ENCODE assay signal across 18 cellular contexts in the genomic region with DNA sequence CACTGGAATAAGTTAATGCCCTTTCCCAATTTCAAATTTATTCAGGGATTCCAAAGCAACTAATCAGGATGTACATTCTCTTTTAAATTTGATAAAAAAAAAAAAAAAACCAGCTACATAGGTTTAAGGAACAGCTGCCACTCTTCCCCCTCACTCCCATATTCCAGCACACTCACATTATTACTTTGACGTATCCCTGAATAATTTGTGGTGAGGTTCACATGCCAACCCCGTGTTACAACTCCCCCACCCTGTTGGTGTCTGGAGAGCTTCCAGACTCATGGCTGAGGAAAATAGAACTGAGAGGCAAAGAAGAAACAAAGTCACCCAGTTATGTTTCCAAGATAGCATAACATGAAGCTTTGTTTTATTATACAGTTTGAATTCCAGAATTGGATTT.
DNase-seq lines count a peak whose midpoint lies in the region; ATAC-seq and TF ChIP-seq lines count a peak whose summit lies in the region.
"Had no signal": no experiment of that assay in that cellular context is flagged by ENCODE, and none has a peak within 500 bp of the region (broad histone marks: within the 10 kb centered on the region; RNA-seq: fewer than 3 reads in every experiment).

No MANE protein-coding gene starts in this region.

- peak; percentile 74 for DNase-seq in ELR (ENCODE audit: low read depth)
- DNase-seq in fibroblast of peridontal ligament (ENCODE audit: extremely low read depth), result peak; percentile 88
- peak; percentile 85 for DNase-seq in skeletal muscle cell (ENCODE audit: low read depth)
- DNase-seq in activated effector memory CD4-positive, alpha-beta T cell treated with Interleukin-2 at 50 U/mL for 16 hours, result no peak
- no peak for DNase-seq in NCI-H2227 (lab: John Stamatoyannopoulos, UW; ENCODE audit: unreplicated experiment)
- DNase-seq in NCI-H1048 (lab: John Stamatoyannopoulos, UW), result no peak
- no peak for DNase-seq in NCI-H2196 treated with DMSO at 0.1 percent for 48 hours (lab: John Stamatoyannopoulos, UW; ENCODE audit: unreplicated experiment)
- DNase-seq: activated CD4-positive, alpha-beta T cell treated with anti-CD3 and anti-CD28 coated beads, Interleukin-2, amount 10 ng/mL, durations not matched to agents 24 days and 14 days; activated T-cell treated with anti-CD3 and anti-CD28 coated beads, Interleukin-2, amount 50 U/mL, for 48 hours; dorsolateral prefrontal cortex; islet precursor cell; NCI-H1694 treated with DMSO at 0.1 percent for 48 hours; NCI-H69; stimulated activated CD4-positive, alpha-beta T cell treated with anti-CD3 and anti-CD28 coated beads, Interleukin-2, amount 100 ng/mL, for 24 hours; T-helper 9 cell had no signal

- no peak overlapping the region for H3K4me3 ChIP-seq in skeletal muscle cell (ENCODE audit: low read depth, low read length)
- H3K4me3 ChIP-seq: adrenal gland, dorsolateral prefrontal cortex, tibial nerve had no signal

- peak; percentile 67 for ATAC-seq in SK-N-SH treated with all-trans-retinoic acid at 6 μM for 48 hours

TF ChIP-seq in SK-N-SH treated with all-trans-retinoic acid at 6 μM for 48 hours, 23 proteins besides CTCF, POLR2A, EP300 and RAD21:
- TF ChIP-seq, protein P1, sequence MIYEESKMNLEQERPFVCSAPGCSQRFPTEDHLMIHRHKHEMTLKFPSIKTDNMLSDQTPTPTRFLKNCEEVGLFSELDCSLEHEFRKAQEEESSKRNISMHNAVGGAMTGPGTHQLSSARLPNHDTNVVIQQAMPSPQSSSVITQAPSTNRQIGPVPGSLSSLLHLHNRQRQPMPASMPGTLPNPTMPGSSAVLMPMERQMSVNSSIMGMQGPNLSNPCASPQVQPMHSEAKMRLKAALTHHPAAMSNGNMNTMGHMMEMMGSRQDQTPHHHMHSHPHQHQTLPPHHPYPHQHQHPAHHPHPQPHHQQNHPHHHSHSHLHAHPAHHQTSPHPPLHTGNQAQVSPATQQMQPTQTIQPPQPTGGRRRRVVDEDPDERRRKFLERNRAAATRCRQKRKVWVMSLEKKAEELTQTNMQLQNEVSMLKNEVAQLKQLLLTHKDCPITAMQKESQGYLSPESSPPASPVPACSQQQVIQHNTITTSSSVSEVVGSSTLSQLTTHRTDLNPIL (CRISPR knock-in tag; IDR thresholded peaks at IDR 0.05; ENCODE audit: low read depth), result no peak
- TF ChIP-seq CSDC2 (CRISPR knock-in tag; IDR thresholded peaks at IDR 0.05) (no peak), ZNF70 (CRISPR knock-in tag; IDR thresholded peaks at IDR 0.05) (no peak), ZNF565 (CRISPR knock-in tag; conservative IDR thresholded peaks at IDR 0.05; ENCODE audit: low read depth) (no peak), OSR1 (CRISPR knock-in tag; IDR thresholded peaks at IDR 0.05) (no peak), GLIS3 (CRISPR knock-in tag; IDR thresholded peaks at IDR 0.05) (no peak), ISL1 (CRISPR knock-in tag; IDR thresholded peaks at IDR 0.05) (no peak), ZNF8 (CRISPR knock-in tag; IDR thresholded peaks at IDR 0.05) (no peak), SNAI2 (CRISPR knock-in tag; IDR thresholded peaks at IDR 0.05) (no peak), PPARA (CRISPR knock-in tag; IDR thresholded peaks at IDR 0.05; ENCODE audit: borderline replicate concordance) (no peak), TCF4 (CRISPR knock-in tag; IDR thresholded peaks at IDR 0.05; ENCODE audit: borderline replicate concordance) (no peak), POU6F1 (CRISPR knock-in tag; IDR thresholded peaks at IDR 0.05; ENCODE audit: borderline replicate concordance, low read depth) (no peak), ZC3H10 (CRISPR knock-in tag; IDR thresholded peaks at IDR 0.05) (no peak), RARB (CRISPR knock-in tag; IDR thresholded peaks at IDR 0.05) (no peak), ZFP3 (CRISPR knock-in tag; IDR thresholded peaks at IDR 0.05) (no peak)
- TF ChIP-seq, protein P2, sequence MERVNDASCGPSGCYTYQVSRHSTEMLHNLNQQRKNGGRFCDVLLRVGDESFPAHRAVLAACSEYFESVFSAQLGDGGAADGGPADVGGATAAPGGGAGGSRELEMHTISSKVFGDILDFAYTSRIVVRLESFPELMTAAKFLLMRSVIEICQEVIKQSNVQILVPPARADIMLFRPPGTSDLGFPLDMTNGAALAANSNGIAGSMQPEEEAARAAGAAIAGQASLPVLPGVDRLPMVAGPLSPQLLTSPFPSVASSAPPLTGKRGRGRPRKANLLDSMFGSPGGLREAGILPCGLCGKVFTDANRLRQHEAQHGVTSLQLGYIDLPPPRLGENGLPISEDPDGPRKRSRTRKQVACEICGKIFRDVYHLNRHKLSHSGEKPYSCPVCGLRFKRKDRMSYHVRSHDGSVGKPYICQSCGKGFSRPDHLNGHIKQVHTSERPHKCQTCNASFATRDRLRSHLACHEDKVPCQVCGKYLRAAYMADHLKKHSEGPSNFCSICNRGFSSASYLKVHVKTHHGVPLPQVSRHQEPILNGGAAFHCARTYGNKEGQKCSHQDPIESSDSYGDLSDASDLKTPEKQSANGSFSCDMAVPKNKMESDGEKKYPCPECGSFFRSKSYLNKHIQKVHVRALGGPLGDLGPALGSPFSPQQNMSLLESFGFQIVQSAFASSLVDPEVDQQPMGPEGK (CRISPR knock-in tag; IDR thresholded peaks at IDR 0.05; ENCODE audit: borderline replicate concordance), result no peak

Comparison
In these comparisons a context has a peak if more than half of its experiments do, and no peak if none do; other contexts are left out.
1. DNase-seq: peak in ELR (single experiment), fibroblast of peridontal ligament (single experiment) and skeletal muscle cell (single experiment); none in activated effector memory CD4-positive, alpha-beta T cell treated with Interleukin-2 at 50 U/mL for 16 hours (single experiment), NCI-H2227 (single experiment), NCI-H1048 (single experiment) and NCI-H2196 treated with DMSO at 0.1 percent for 48 hours (single experiment).